Comparison of ENCODE assay signal across 1 cellular context in the genomic region with DNA sequence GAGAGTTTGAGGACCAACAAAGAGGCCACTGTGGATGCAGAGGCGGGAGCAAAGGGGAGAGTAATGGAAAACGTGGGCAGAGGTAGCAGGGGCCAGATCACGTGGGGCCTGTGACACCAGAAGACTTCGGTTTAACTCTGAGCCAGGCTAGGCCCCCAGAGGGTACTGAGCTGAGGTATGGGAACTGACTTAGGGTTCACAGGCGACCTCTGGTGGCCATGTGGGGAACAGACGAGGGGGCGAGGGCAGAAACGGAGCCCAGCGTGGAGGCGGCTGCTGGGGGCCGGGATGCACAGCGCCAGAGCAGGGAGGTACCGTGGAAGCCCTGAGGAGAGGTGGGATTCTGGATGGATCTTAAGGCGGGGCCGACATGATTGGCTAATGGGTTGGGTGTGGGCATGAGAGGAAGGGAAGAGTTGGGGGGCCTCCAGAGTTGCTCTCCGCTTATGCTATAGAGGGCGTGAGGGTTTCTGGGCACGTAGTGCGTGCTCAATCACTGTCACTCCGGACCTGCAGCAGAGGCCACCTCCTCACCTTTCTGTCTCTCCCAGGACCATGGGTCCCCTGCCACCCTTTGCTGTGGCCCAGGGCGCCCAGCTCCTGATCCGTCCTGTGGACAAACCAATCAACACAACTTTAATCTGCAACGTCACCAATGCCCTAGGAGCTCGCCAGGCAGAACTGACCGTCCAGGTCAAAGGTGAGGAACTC.
TF ChIP-seq lines count a peak whose summit lies in the region.

No MANE protein-coding gene starts in this region.

TF ChIP-seq in H1, 55 proteins besides CTCF, POLR2A, EP300 and RAD21:
- TF ChIP-seq, protein P1, sequence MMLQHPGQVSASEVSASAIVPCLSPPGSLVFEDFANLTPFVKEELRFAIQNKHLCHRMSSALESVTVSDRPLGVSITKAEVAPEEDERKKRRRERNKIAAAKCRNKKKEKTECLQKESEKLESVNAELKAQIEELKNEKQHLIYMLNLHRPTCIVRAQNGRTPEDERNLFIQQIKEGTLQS (IDR thresholded peaks at IDR 0.05; ENCODE audit: insufficient read depth, low read depth, low read length), result peak; percentile 65; the same call in 1 of the 2 replicates
- no peak for TF ChIP-seq HDAC2 (IDR thresholded peaks at IDR 0.05; ENCODE audit: borderline replicate concordance in 1 of 2, low read depth in 2 of 2, low read length in 2 of 2)
- no peak for TF ChIP-seq SP1 (IDR thresholded peaks at IDR 0.05; ENCODE audit: low read depth, low read length)
- TF ChIP-seq POLR2AphosphoS5 (IDR thresholded peaks at IDR 0.05; ENCODE audit: low read depth, low read length), result peak; percentile 49; the same call in 1 of the 2 replicates
- no peak for TF ChIP-seq KDM4A (IDR thresholded peaks at IDR 0.05; ENCODE audit: low read depth, low read length, severe bottlenecking)
- peak; percentile 59; the same call in 1 of the 2 replicates for TF ChIP-seq YY1 (IDR thresholded peaks at IDR 0.05; ENCODE audit: low read depth, low read length)
- TF ChIP-seq, protein P2, sequence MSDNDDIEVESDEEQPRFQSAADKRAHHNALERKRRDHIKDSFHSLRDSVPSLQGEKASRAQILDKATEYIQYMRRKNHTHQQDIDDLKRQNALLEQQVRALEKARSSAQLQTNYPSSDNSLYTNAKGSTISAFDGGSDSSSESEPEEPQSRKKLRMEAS (IDR thresholded peaks at IDR 0.05), result peak; percentile 52; the same call in 1 of the 2 replicates
- no peak for TF ChIP-seq CHD2 (IDR thresholded peaks at IDR 0.05; ENCODE audit: low read length)
- no peak for TF ChIP-seq JUN (IDR thresholded peaks at IDR 0.05; ENCODE audit: low read depth, low read length)
- no peak for TF ChIP-seq PHF8 (conservative IDR thresholded peaks at IDR 0.05; ENCODE audit: low read depth, low read length)
- peak; percentile 49; the same call in 1 of the 2 replicates for TF ChIP-seq CREB1 (IDR thresholded peaks at IDR 0.05)
- TF ChIP-seq, protein P3, sequence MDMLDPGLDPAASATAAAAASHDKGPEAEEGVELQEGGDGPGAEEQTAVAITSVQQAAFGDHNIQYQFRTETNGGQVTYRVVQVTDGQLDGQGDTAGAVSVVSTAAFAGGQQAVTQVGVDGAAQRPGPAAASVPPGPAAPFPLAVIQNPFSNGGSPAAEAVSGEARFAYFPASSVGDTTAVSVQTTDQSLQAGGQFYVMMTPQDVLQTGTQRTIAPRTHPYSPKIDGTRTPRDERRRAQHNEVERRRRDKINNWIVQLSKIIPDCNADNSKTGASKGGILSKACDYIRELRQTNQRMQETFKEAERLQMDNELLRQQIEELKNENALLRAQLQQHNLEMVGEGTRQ (IDR thresholded peaks at IDR 0.05; ENCODE audit: low read length), result peak; percentile 77
- TF ChIP-seq, protein P4, sequence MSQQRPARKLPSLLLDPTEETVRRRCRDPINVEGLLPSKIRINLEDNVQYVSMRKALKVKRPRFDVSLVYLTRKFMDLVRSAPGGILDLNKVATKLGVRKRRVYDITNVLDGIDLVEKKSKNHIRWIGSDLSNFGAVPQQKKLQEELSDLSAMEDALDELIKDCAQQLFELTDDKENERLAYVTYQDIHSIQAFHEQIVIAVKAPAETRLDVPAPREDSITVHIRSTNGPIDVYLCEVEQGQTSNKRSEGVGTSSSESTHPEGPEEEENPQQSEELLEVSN (IDR thresholded peaks at IDR 0.05), result peak; percentile 45; the same call in 1 of the 2 replicates
